Comparison of ENCODE assay signal across 8 cellular contexts in genomic region chr14:100375273-100375962, GRCh38. TPM values are rescaled to one million over a fixed set of nuclear protein-coding genes. Genes with fewer than 3 reads are reported as not detected.
DNase-seq lines count a peak whose midpoint lies in the region; ATAC-seq, FAIRE-seq and TF ChIP-seq lines count a peak whose summit lies in the region.

No MANE protein-coding gene starts in this region.

- TF ChIP-seq CTCF in AG09309 (IDR thresholded peaks at IDR 0.05; ENCODE audit: control insufficient read depth, insufficient read depth, low read depth, low read length, missing control alignments) (no peak), psoas muscle (IDR thresholded peaks at IDR 0.05) (no peak)

- H3K27ac Mint-ChIP-seq in activated naive CD4-positive, alpha-beta T cell treated with anti-CD3 and anti-CD28 coated beads, Interleukin-2, amount 50 U/mL, for 72 hours: peak overlapping the region; percentile 98

- H3K27ac ChIP-seq in psoas muscle: peak overlapping the region; percentile 95

- peaks cover 19% of the 10 kb centered on the region for H3K4me1 ChIP-seq in psoas muscle

- ATAC-seq in GM19023 (IDR thresholded peaks at IDR 0.05; ENCODE audit: unreplicated experiment): peak; percentile 38
- ATAC-seq in HG03159 (IDR thresholded peaks at IDR 0.05; ENCODE audit: unreplicated experiment): peak; percentile 32
- peak; percentile 65 to 70 for ATAC-seq in activated naive CD4-positive, alpha-beta T cell treated with anti-CD3 and anti-CD28 coated beads, Interleukin-2, amount 50 U/mL, for 72 hours
- ATAC-seq in psoas muscle: peak; percentile 17 to 38 (median 29)

- peaks cover 40 to 50% of the 10 kb centered on the region in 2 donors for H3K36me3 Mint-ChIP-seq in activated naive CD4-positive, alpha-beta T cell treated with anti-CD3 and anti-CD28 coated beads, Interleukin-2, amount 50 U/mL, for 72 hours

- WGBS in psoas muscle, 3 donors: 2 to 6% (median 3%) methylated on average over 17 of the region's 17 CpGs

- no peaks in the 10 kb centered on the region for H3K27me3 ChIP-seq in psoas muscle (ENCODE audit: insufficient read depth in 3 of 3, low read length in 2 of 3)

- FAIRE-seq in RCC 7860 (lab: Jason Lieb, UNC): no peak

- intact Hi-C loops in cardiac septum (cut with DNase I) (loop anchor here (5.0 kb wide), 2 partner anchors 88 to 393 kb away; no protein-coding TSS in a partner anchor), psoas muscle (cut with DNase I) (loop anchor here (5.0 kb wide), 4 partner anchors 68 to 403 kb away; partner anchors contain the start of gene SLC25A29 (in 1 of the 2))

- H3K4me3 ChIP-seq in AG09309 (ENCODE audit: control insufficient read depth, low read depth, low read length): peak overlapping the region; percentile 90
- peak overlapping the region; percentile 89 for H3K4me3 ChIP-seq in psoas muscle

- H3K36me3 ChIP-seq in psoas muscle (ENCODE audit: insufficient read depth in 1 of 2, low read depth in 1 of 2): peaks cover 3 to 10% of the 10 kb centered on the region in 2 donors

- H3K9me3 Mint-ChIP-seq in activated naive CD4-positive, alpha-beta T cell treated with anti-CD3 and anti-CD28 coated beads, Interleukin-2, amount 50 U/mL, for 72 hours: no peaks in the 10 kb centered on the region

- no peaks in the 10 kb centered on the region for H3K9me3 ChIP-seq in psoas muscle

- DNase-seq in AG09309 (ENCODE audit: low read depth) (peak; percentile 98), RCC 7860 (ENCODE audit: low spot score) (peak; percentile 44), cardiac septum (ENCODE audit: low spot score) (peak; percentile 89), psoas muscle (peak; percentile 79 to 83), NCI-H187 treated with DMSO at 0.1 percent for 48 hours (lab: John Stamatoyannopoulos, UW) (no peak)
- peak; percentile 76 to 79 for DNase-seq in activated naive CD4-positive, alpha-beta T cell treated with anti-CD3 and anti-CD28 coated beads, Interleukin-2, amount 50 U/mL, for 72 hours (ENCODE audit: low spot score in 2 of 2)

RNA-seq across cellular contexts. Expression of gene WDR25, which starts 0.9 kb away (rescaled TPM):
- total RNA-seq in activated naive CD4-positive, alpha-beta T cell treated with anti-CD3 and anti-CD28 coated beads, Interleukin-2, amount 50 U/mL, for 72 hours: 1 to 10 TPM; 3.6 to 7.4 TPM
- total RNA-seq in cardiac septum (5.8 TPM), psoas muscle (1 to 10 TPM; 6.0 to 9.3 (median 7.3) TPM)
- 10 to 100 TPM in 1 of 3 donors, 1 to 10 TPM in 2; 6.7 to 11.7 (median 9.3) TPM for polyA plus RNA-seq in psoas muscle

RNA-seq across cellular contexts. Expression of gene SLC25A47, which starts 52.3 kb away (rescaled TPM):
- under 1 TPM in 1 of 2 donors, not detected in 1; 0.23 TPM for total RNA-seq in activated naive CD4-positive, alpha-beta T cell treated with anti-CD3 and anti-CD28 coated beads, Interleukin-2, amount 50 U/mL, for 72 hours
- not detected for total RNA-seq in cardiac septum
- under 1 TPM in 1 of 4 donors, not detected in 3; 0.12 TPM for total RNA-seq in psoas muscle
- polyA plus RNA-seq in psoas muscle: under 1 TPM in 1 of 3 donors, not detected in 2; 0.03 TPM
